8 cellular contexts compared by ENCODE assay signal in the genomic region with DNA sequence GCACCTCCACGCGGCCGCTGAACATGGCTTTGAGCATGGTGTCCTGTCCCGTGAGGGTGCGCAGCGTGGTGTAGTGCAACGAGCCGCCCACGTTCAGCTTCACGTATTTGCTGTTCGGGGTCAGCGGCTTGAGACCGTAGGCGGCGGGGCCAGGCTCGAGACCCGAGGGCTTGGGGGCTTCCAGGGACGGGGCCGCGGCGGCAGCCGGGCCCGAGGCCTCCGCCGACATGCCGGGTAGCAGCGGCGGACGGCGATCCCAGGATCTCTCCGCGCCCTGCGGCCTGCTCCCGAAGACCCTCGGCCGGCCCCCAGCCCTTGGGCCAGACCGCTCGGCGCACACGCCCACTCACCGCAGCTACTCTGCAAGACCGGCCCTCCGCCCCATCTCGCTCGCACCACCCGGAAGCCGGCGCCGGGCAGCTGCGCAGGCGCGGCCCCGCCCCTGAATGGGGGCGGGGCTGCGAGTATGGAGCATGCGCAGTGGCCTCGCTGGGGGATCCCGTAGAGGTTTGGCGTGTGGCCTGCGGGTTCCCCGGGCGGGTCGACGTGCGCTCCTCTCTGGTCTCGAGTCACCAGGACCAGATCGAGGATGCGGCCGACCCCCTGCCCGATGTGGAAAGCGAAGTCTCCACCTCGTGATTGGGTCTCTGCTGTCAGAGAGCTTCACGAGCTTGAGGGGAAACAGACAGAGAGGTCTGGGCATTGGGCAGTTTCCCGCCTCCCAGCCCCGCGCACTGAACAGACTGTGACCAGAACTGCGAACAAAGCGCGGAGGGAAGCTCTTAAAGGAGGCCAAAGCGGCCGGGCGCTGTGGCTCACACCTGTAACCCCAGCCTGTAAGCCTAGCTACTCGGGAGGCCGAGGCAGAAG. TPM values are rescaled to one million over a fixed set of nuclear protein-coding genes. Genes with fewer than 3 reads are reported as not detected.
DNase-seq lines count a peak whose midpoint lies in the region; ATAC-seq and TF ChIP-seq lines count a peak whose summit lies in the region.

A gene with protein sequence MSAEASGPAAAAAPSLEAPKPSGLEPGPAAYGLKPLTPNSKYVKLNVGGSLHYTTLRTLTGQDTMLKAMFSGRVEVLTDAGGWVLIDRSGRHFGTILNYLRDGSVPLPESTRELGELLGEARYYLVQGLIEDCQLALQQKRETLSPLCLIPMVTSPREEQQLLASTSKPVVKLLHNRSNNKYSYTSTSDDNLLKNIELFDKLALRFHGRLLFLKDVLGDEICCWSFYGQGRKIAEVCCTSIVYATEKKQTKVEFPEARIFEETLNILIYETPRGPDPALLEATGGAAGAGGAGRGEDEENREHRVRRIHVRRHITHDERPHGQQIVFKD (minus strand): TSS at position 422 of the 870 bp plus-strand sequence. CDS start 193 bp downstream, at position 229.

- POLR2A ChIA-PET in T-cell (lab: Charles Lee) = interaction anchor here (0.5 to 0.9 kb wide), 3 partner anchors 24 to 192 kb away, joined by 3 to 4 read pairs (median 3); no protein-coding TSS in a partner anchor

- H3K27me3 Mint-ChIP-seq in T-cell = no peaks in the 10 kb centered on the region

- peak within 1 kb of the TSS; percentile 87 to 91 (median 90) for H3K4me3 Mint-ChIP-seq in T-cell

- peaks cover 10% of the 10 kb centered on the region for H3K36me3 Mint-ChIP-seq in T-cell

- H3K36me3 ChIP-seq in heart right ventricle = peaks cover 0 to 26% (median 13%) of the 10 kb centered on the region in 9 donors
- peaks cover 20% of the 10 kb centered on the region for H3K36me3 ChIP-seq in upper lobe of right lung

- H3K4me1 ChIP-seq in heart right ventricle (peaks cover 2 to 31% (median 23%) of the 10 kb centered on the region in 9 donors), upper lobe of right lung (peaks cover 20% of the 10 kb centered on the region)

- CTCF ChIA-PET in T-cell (lab: Charles Lee) = interaction anchor here in 1 of 2 donors (0.6 to 1.3 kb wide), 5 partner anchors 36 to 724 kb away, joined by 3 to 10 read pairs (median 5); a partner anchor contains a TSS

- H3K9me3 Mint-ChIP-seq in T-cell = no peaks in the 10 kb centered on the region

- peak within 1 kb of the TSS; percentile 94 to 97 for H3K27ac Mint-ChIP-seq in T-cell

- DNase-seq in GM12865 (ENCODE audit: low read depth) (peak; percentile 91), NCI-H1417 (lab: John Stamatoyannopoulos, UW) (peak; percentile 79 to 96 (median 95)), T-cell (peak; percentile 59 to 98 (median 80)), heart right ventricle (peak; percentile 85 to 88), posterior vena cava (ENCODE audit: low spot score) (peak; percentile 95), upper lobe of right lung (peak; percentile 93)

- H3K4me3 ChIP-seq in GM12865 (ENCODE audit: low read depth, low read length) (peak within 1 kb of the TSS; percentile 54), heart right ventricle (peak within 1 kb of the TSS; percentile 83 to 100 (median 94)), upper lobe of right lung (peak within 1 kb of the TSS; percentile 97)

- H3K27me3 ChIP-seq in heart right ventricle (no peaks in the 10 kb centered on the region), upper lobe of right lung (no peaks in the 10 kb centered on the region)

- H3K27ac ChIP-seq in adipose tissue (ENCODE audit: low read depth, low read length) = no peak within 1 kb of the TSS
- peak within 1 kb of the TSS; percentile 18 to 92 (median 88) for H3K27ac ChIP-seq in heart right ventricle
- H3K27ac ChIP-seq in upper lobe of right lung = peak within 1 kb of the TSS; percentile 90

- TF ChIP-seq CTCF in GM12865 (IDR thresholded peaks at IDR 0.05; ENCODE audit: insufficient read depth, low read depth, low read length, missing control alignments) (no peak), heart right ventricle (IDR thresholded peaks at IDR 0.05) (no peak), upper lobe of right lung (IDR thresholded peaks at IDR 0.05) (no peak)

- peak; percentile 89 for ATAC-seq in HG02678 (IDR thresholded peaks at IDR 0.05; ENCODE audit: unreplicated experiment)
- peak; percentile 91 to 92 (median 92) for ATAC-seq in T-cell (replicated peaks in 1 of 4)
- ATAC-seq in heart right ventricle = peak; percentile 97 to 99 (median 99)
- ATAC-seq in upper lobe of right lung = peak; percentile 98

- H3K4me1 Mint-ChIP-seq in T-cell = peaks cover 37 to 46% (median 41%) of the 10 kb centered on the region in 3 donors

- no peaks in the 10 kb centered on the region for H3K9me3 ChIP-seq in heart right ventricle
- no peaks in the 10 kb centered on the region for H3K9me3 ChIP-seq in upper lobe of right lung

- intact Hi-C loops in heart right ventricle (cut with DNase I) (loop anchor here in 7 of 10 donors (5.0 to 10.0 kb wide), 6 partner anchors 36 to 81 kb away; a partner anchor contains a TSS), posterior vena cava (cut with DNase I) (loop anchor here in 1 of 2 donors (5.0 kb wide), 1 partner anchor 36 kb away; a partner anchor contains a TSS), upper lobe of right lung (cut with DNase I) (loop anchor here (10.0 kb wide), 1 partner anchor 69 kb away; a partner anchor contains a TSS)

- WGBS in adipose tissue, 3 donors = 0% methylated on average over 63 to 84 of the region's 84 CpGs
- 0 to 1% methylated on average over 79 to 84 of the region's 84 CpGs for WGBS in heart right ventricle, 2 donors

RNA-seq across cellular contexts. Expression of the gene that starts here (rescaled TPM):
- total RNA-seq in T-cell = 10 to 100 TPM; 48.4 to 87.3 (median 79.1) TPM
- polyA plus RNA-seq in adipose tissue = 10 to 100 TPM in 2 of 3 donors, 1 to 10 TPM in 1; 6.5 to 13.0 (median 10.5) TPM
- 1 to 10 TPM; 5.4 to 8.2 (median 7.3) TPM for total RNA-seq in heart right ventricle
- 10 to 100 TPM in 1 of 2 donors, 1 to 10 TPM in 1; 5.2 to 18.0 TPM for polyA plus RNA-seq in heart right ventricle
- 10 to 100 TPM; 13.1 to 16.1 TPM for total RNA-seq in posterior vena cava
- total RNA-seq in upper lobe of right lung = 23.5 TPM
